In genomic region chr17:40462343-40463121, GRCh38 we compare ENCODE assay signal across 13 cellular contexts. TPM values are rescaled to one million over a fixed set of nuclear protein-coding genes. Genes with fewer than 3 reads are reported as not detected.
DNase-seq lines count a peak whose midpoint lies in the region; ATAC-seq and TF ChIP-seq lines count a peak whose summit lies in the region.
"Had no signal": no experiment of that assay in that cellular context is flagged by ENCODE, and none has a peak within 500 bp of the region (broad histone marks: within the 10 kb centered on the region; RNA-seq: fewer than 3 reads in every experiment).

No MANE protein-coding gene starts in this region.

- no peak for TF ChIP-seq EP300 in SK-N-SH (IDR thresholded peaks at IDR 0.05; ENCODE audit: borderline replicate concordance in 1 of 2, low read depth in 1 of 2, low read length in 1 of 2)

- peaks cover 28 to 59% of the 10 kb centered on the region in 2 experiments for H3K4me1 ChIP-seq in SK-N-SH (ENCODE audit: control insufficient read depth in 1 of 2, insufficient read depth in 2 of 2, low read depth in 1 of 2, low read length in 1 of 2)

- DNase-seq in SK-N-SH (peak; percentile 61), fibroblast of pulmonary artery (ENCODE audit: low read depth) (peak; percentile 36), myocyte (ENCODE audit: low read depth) (peak; percentile 65), type B pancreatic cell (ENCODE audit: extremely low spot score, unreplicated experiment) (no peak), GM10266 (ENCODE audit: extremely low spot score) (no peak)
- DNase-seq in stimulated activated CD4-positive, alpha-beta T cell treated with anti-CD3 and anti-CD28 coated beads, Interleukin-12 subunit alpha, Interleukin-12 subunit beta, amount 100 ng/mL, for 4 hours: no peak
- no peak for DNase-seq in stimulated activated effector memory CD8-positive, alpha-beta T cell treated with anti-CD3 and anti-CD28 coated beads, Interleukin-12 subunit alpha, Interleukin-12 subunit beta, amount 100 ng/mL, for 72 hours (ENCODE audit: low spot score in 2 of 2)
- DNase-seq: 8988T; activated naive CD4-positive, alpha-beta T cell treated with anti-CD3 and anti-CD28 coated beads, Interleukin-2, amount 10 ng/mL, durations not matched to agents 7 days and 5 days; cerebellar nuclear complex; KG1; NCI-H1694 had no signal

- TF ChIP-seq RAD21 in SK-N-SH (IDR thresholded peaks at IDR 0.05; ENCODE audit: low read length): no peak

- peak overlapping the region; percentile 48 for H3K27ac Mint-ChIP-seq in type B pancreatic cell
- no peak overlapping the region for H3K27ac Mint-ChIP-seq in stimulated activated effector memory CD8-positive, alpha-beta T cell treated with anti-CD3 and anti-CD28 coated beads, Interleukin-12 subunit alpha, Interleukin-12 subunit beta, amount 100 ng/mL, for 72 hours
- H3K27ac Mint-ChIP-seq: activated naive CD4-positive, alpha-beta T cell treated with anti-CD3 and anti-CD28 coated beads, Interleukin-2, amount 10 ng/mL, durations not matched to agents 7 days and 5 days had no signal

- no peaks in the 10 kb centered on the region for H3K9me3 ChIP-seq in SK-N-SH

- CTCF ChIA-PET in SK-N-SH (lab: Yijun Ruan, JAX): interaction anchor here (0.9 to 16.9 kb wide), 10 partner anchors 8 to 108 kb away, joined by 3 to 265 read pairs (median 8); partner anchors contain the start of gene IGFBP4

- no peak overlapping the region for H2AFZ ChIP-seq in SK-N-SH (ENCODE audit: low read depth)

- POLR2A ChIA-PET in SK-N-SH (lab: Yijun Ruan, JAX): interaction anchor here (1.6 kb wide), 2 partner anchors 19 to 77 kb away, joined by 4 to 5 read pairs; partner anchors contain the start of gene IGFBP4

- no peaks in the 10 kb centered on the region for H3K79me2 ChIP-seq in SK-N-SH (ENCODE audit: insufficient read depth)

- peaks cover 4% of the 10 kb centered on the region for H3F3A ChIP-seq in SK-N-SH (replicated peaks; ENCODE audit: insufficient read depth)

- TF ChIP-seq CTCF in SK-N-SH (IDR thresholded peaks at IDR 0.05): no peak
- TF ChIP-seq CTCF in fibroblast of pulmonary artery (IDR thresholded peaks at IDR 0.05; ENCODE audit: low read length, missing control alignments): no peak
- no peak for TF ChIP-seq CTCF in type B pancreatic cell (conservative IDR thresholded peaks at IDR 0.05)
- no peak for TF ChIP-seq CTCF in GM10266 (IDR thresholded peaks at IDR 0.05; ENCODE audit: control insufficient read depth, insufficient read depth, low read depth, missing control alignments)

- no peaks in the 10 kb centered on the region for H3K27me3 ChIP-seq in SK-N-SH (ENCODE audit: insufficient read depth)

- H3K9me2 ChIP-seq in SK-N-SH: no peaks in the 10 kb centered on the region

- no peak overlapping the region for H3K4me3 ChIP-seq in SK-N-SH (ENCODE audit: low read depth in 2 of 2, low read length in 1 of 2)
- H3K4me3 ChIP-seq in fibroblast of pulmonary artery (replicated peaks; ENCODE audit: low read depth, low read length): no peak overlapping the region

- H3K9me3 Mint-ChIP-seq in type B pancreatic cell: no peaks in the 10 kb centered on the region
- no peaks in the 10 kb centered on the region for H3K9me3 Mint-ChIP-seq in stimulated activated effector memory CD8-positive, alpha-beta T cell treated with anti-CD3 and anti-CD28 coated beads, Interleukin-12 subunit alpha, Interleukin-12 subunit beta, amount 100 ng/mL, for 72 hours
- H3K9me3 Mint-ChIP-seq: activated naive CD4-positive, alpha-beta T cell treated with anti-CD3 and anti-CD28 coated beads, Interleukin-2, amount 10 ng/mL, durations not matched to agents 7 days and 5 days had no signal

- no peak for ATAC-seq in SK-N-SH treated with all-trans-retinoic acid at 6 μM for 48 hours
- ATAC-seq in stimulated activated effector memory CD8-positive, alpha-beta T cell treated with anti-CD3 and anti-CD28 coated beads, Interleukin-12 subunit alpha, Interleukin-12 subunit beta, amount 100 ng/mL, for 72 hours: no peak

- 91% methylated on average over 1 of the region's 9 CpGs for WGBS in SK-N-SH (ENCODE audit: low lambda C conversion rate)

- H3K27ac ChIP-seq in SK-N-SH (ENCODE audit: low read depth in 2 of 2, low read length in 1 of 2): peak overlapping the region in 1 of 2 experiments; percentile 92; a peak in 2 of 4 replicates

- no peaks in the 10 kb centered on the region for H3K36me3 Mint-ChIP-seq in type B pancreatic cell
- no peaks in the 10 kb centered on the region for H3K36me3 Mint-ChIP-seq in stimulated activated effector memory CD8-positive, alpha-beta T cell treated with anti-CD3 and anti-CD28 coated beads, Interleukin-12 subunit alpha, Interleukin-12 subunit beta, amount 100 ng/mL, for 72 hours

- H3K9ac ChIP-seq in SK-N-SH: no peak overlapping the region

- peaks cover 47% of the 10 kb centered on the region for H3K4me1 Mint-ChIP-seq in type B pancreatic cell (ENCODE audit: unreplicated experiment)
- no peaks in the 10 kb centered on the region for H3K4me1 Mint-ChIP-seq in stimulated activated effector memory CD8-positive, alpha-beta T cell treated with anti-CD3 and anti-CD28 coated beads, Interleukin-12 subunit alpha, Interleukin-12 subunit beta, amount 100 ng/mL, for 72 hours
- H3K4me1 Mint-ChIP-seq: activated naive CD4-positive, alpha-beta T cell treated with anti-CD3 and anti-CD28 coated beads, Interleukin-2, amount 10 ng/mL, durations not matched to agents 7 days and 5 days had no signal

- H3K27me3 Mint-ChIP-seq in type B pancreatic cell: peaks cover 8% of the 10 kb centered on the region

- H3K4me2 ChIP-seq in SK-N-SH: no peak overlapping the region

- no peaks in the 10 kb centered on the region for H4K20me1 ChIP-seq in SK-N-SH (ENCODE audit: insufficient read depth)

- H3K4me3 Mint-ChIP-seq in type B pancreatic cell: peak overlapping the region; percentile 61
- H3K4me3 Mint-ChIP-seq in stimulated activated effector memory CD8-positive, alpha-beta T cell treated with anti-CD3 and anti-CD28 coated beads, Interleukin-12 subunit alpha, Interleukin-12 subunit beta, amount 100 ng/mL, for 72 hours: no peak overlapping the region
- H3K4me3 Mint-ChIP-seq: activated naive CD4-positive, alpha-beta T cell treated with anti-CD3 and anti-CD28 coated beads, Interleukin-2, amount 10 ng/mL, durations not matched to agents 7 days and 5 days had no signal

- H3K36me3 ChIP-seq in SK-N-SH (replicated peaks in 1 of 2; ENCODE audit: control insufficient read depth in 1 of 2, insufficient read depth in 2 of 2, low read length in 1 of 2): no peaks in the 10 kb centered on the region

TF ChIP-seq in SK-N-SH, 30 proteins besides CTCF, POLR2A, EP300 and RAD21 (continues in another document):
- no peak for TF ChIP-seq IRF3 (IDR thresholded peaks at IDR 0.05; ENCODE audit: low read depth, low read length)
- TF ChIP-seq CHD2 (IDR thresholded peaks at IDR 0.05; ENCODE audit: low read length, partially characterized antibody): no peak
- TF ChIP-seq EZH2phosphoT487 (IDR thresholded peaks at IDR 0.05; ENCODE audit: borderline replicate concordance, low read depth): no peak
- no peak for TF ChIP-seq POLR2AphosphoS5 (IDR thresholded peaks at IDR 0.05; ENCODE audit: low read depth, low read length)
- no peak for TF ChIP-seq FOXJ3 (CRISPR knock-in tag; IDR thresholded peaks at IDR 0.05)
- TF ChIP-seq FOSL2 (IDR thresholded peaks at IDR 0.05; ENCODE audit: borderline replicate concordance, low read depth): no peak

TF ChIP-seq in SK-N-SH treated with all-trans-retinoic acid at 6 μM for 48 hours, 23 proteins besides CTCF, POLR2A, EP300 and RAD21 (continues in another document):
- no peak for TF ChIP-seq ARNTL (CRISPR knock-in tag; IDR thresholded peaks at IDR 0.05; ENCODE audit: borderline replicate concordance, low read depth)
- TF ChIP-seq SNAI2 (CRISPR knock-in tag; IDR thresholded peaks at IDR 0.05): no peak
- no peak for TF ChIP-seq ZNF8 (CRISPR knock-in tag; IDR thresholded peaks at IDR 0.05)
- TF ChIP-seq CSDC2 (CRISPR knock-in tag; IDR thresholded peaks at IDR 0.05): no peak
- no peak for TF ChIP-seq TSHZ2 (CRISPR knock-in tag; IDR thresholded peaks at IDR 0.05)
- TF ChIP-seq ZFP30 (CRISPR knock-in tag; IDR thresholded peaks at IDR 0.05): no peak

RNA-seq across cellular contexts. Expression of gene IGFBP4, which starts 19.3 kb away (rescaled TPM):
- polyA plus RNA-seq in SK-N-SH (2012; rRNA removed): 101 and 128 TPM in 2 replicates
- polyA plus RNA-seq in SK-N-SH (2012; cell fraction: cytosol; rRNA removed): 92.5 and 132 TPM in 2 replicates
- polyA plus RNA-seq in SK-N-SH (2012; cell fraction: nucleus; rRNA removed): 60.9 and 69.1 TPM in 2 replicates
- total RNA-seq in myocyte (37.4 and 41.3 TPM in 2 replicates), type B pancreatic cell (ENCODE audit: low replicate concordance) (25.7 and 78.2 TPM in 2 replicates)
- 352 TPM for polyA plus RNA-seq in myocyte (2012)

RNA-seq across cellular contexts. Expression of gene TNS4, which starts 38.9 kb away (rescaled TPM):
- not detected in 2 replicates for polyA plus RNA-seq in SK-N-SH (2012; rRNA removed)
- polyA plus RNA-seq in SK-N-SH (2012; cell fraction: cytosol; rRNA removed): 0.01 TPM in 1 of 2 replicates, not detected in the other
- polyA plus RNA-seq in SK-N-SH (2012; cell fraction: nucleus; rRNA removed): 0.02 TPM in 1 of 2 replicates, not detected in the other
- total RNA-seq in myocyte (not detected in 2 replicates), type B pancreatic cell (ENCODE audit: low replicate concordance) (1.8 and 2.3 TPM in 2 replicates)
- polyA plus RNA-seq in myocyte (2012): 0.03 TPM

RNA-seq across cellular contexts. Expression of gene TOP2A, which starts 44.8 kb away (rescaled TPM):
- 20.6 and 23.2 TPM in 2 replicates for polyA plus RNA-seq in SK-N-SH (2012; rRNA removed)
- 31.8 and 42.2 TPM in 2 replicates for polyA plus RNA-seq in SK-N-SH (2012; cell fraction: cytosol; rRNA removed)
- 11.8 and 25.8 TPM in 2 replicates for polyA plus RNA-seq in SK-N-SH (2012; cell fraction: nucleus; rRNA removed)
- total RNA-seq in myocyte (2.2 and 2.3 TPM in 2 replicates), type B pancreatic cell (ENCODE audit: low replicate concordance) (65.8 and 248 TPM in 2 replicates)
- 0.30 TPM for polyA plus RNA-seq in myocyte (2012)

Comparison
In these comparisons a context has a peak if more than half of its experiments do, and no peak if none do; other contexts are left out.
1. DNase-seq: peak in SK-N-SH (single experiment), fibroblast of pulmonary artery (single experiment) and myocyte (single experiment); none in type B pancreatic cell (single experiment), stimulated activated CD4-positive, alpha-beta T cell treated with anti-CD3 and anti-CD28 coated beads, Interleukin-12 subunit alpha, Interleukin-12 subunit beta, amount 100 ng/mL, for 4 hours (single experiment), GM10266 (single experiment) and stimulated activated effector memory CD8-positive, alpha-beta T cell treated with anti-CD3 and anti-CD28 coated beads, Interleukin-12 subunit alpha, Interleukin-12 subunit beta, amount 100 ng/mL, for 72 hours (0 of 2).
2. RNA of gene TOP2A, which starts 44.8 kb away (total RNA-seq): 65.8 to 248 TPM in type B pancreatic cell; 2.2 to 2.3 TPM in myocyte; every median in the first group is over 10 times any median in the second.